Comparison of ENCODE assay signal across 1 cellular context in the genomic region with DNA sequence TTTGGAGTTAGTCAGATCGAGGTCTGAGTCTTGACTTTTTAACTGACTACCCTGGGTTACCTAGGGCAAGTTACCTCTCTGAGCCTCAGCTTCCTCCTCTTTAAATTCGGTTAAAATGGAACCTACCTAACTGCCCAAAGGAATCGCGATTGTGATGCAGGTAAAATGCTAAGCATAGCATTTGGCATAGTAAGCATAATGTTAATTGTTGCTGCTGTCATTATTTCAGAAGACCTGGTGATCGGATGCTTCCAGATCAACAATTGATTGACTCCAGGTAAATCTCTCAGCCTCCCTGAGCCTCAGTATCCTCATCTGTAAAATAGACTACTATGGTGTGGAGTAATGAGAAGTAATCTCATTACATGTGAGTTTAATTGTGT.
TF ChIP-seq lines count a peak whose summit lies in the region.

No MANE protein-coding gene starts in this region.

TF ChIP-seq in WTC11, 78 proteins besides CTCF, POLR2A, EP300 and RAD21 (continued from another document):
- TF ChIP-seq, protein P1, sequence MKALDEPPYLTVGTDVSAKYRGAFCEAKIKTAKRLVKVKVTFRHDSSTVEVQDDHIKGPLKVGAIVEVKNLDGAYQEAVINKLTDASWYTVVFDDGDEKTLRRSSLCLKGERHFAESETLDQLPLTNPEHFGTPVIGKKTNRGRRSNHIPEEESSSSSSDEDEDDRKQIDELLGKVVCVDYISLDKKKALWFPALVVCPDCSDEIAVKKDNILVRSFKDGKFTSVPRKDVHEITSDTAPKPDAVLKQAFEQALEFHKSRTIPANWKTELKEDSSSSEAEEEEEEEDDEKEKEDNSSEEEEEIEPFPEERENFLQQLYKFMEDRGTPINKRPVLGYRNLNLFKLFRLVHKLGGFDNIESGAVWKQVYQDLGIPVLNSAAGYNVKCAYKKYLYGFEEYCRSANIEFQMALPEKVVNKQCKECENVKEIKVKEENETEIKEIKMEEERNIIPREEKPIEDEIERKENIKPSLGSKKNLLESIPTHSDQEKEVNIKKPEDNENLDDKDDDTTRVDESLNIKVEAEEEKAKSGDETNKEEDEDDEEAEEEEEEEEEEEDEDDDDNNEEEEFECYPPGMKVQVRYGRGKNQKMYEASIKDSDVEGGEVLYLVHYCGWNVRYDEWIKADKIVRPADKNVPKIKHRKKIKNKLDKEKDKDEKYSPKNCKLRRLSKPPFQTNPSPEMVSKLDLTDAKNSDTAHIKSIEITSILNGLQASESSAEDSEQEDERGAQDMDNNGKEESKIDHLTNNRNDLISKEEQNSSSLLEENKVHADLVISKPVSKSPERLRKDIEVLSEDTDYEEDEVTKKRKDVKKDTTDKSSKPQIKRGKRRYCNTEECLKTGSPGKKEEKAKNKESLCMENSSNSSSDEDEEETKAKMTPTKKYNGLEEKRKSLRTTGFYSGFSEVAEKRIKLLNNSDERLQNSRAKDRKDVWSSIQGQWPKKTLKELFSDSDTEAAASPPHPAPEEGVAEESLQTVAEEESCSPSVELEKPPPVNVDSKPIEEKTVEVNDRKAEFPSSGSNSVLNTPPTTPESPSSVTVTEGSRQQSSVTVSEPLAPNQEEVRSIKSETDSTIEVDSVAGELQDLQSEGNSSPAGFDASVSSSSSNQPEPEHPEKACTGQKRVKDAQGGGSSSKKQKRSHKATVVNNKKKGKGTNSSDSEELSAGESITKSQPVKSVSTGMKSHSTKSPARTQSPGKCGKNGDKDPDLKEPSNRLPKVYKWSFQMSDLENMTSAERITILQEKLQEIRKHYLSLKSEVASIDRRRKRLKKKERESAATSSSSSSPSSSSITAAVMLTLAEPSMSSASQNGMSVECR (CRISPR knock-in tag; IDR thresholded peaks at IDR 0.05; ENCODE audit: borderline replicate concordance) = no peak
- no peak for TF ChIP-seq ZNF121 (CRISPR knock-in tag; IDR thresholded peaks at IDR 0.05)
